Comparison of ENCODE assay signal across 1 cellular context in genomic region chr5:51373880-51374523, GRCh38.
TF ChIP-seq lines count a peak whose summit lies in the region.

No MANE protein-coding gene starts in this region.

TF ChIP-seq in GM23338, 12 proteins besides CTCF, POLR2A, EP300 and RAD21 (continued from another document):
- no peak for TF ChIP-seq ZNF462 (CRISPR knock-in tag; IDR thresholded peaks at IDR 0.05)
- TF ChIP-seq EZH2phosphoT487 (IDR thresholded peaks at IDR 0.05; ENCODE audit: unreplicated experiment): no peak
- TF ChIP-seq REST (IDR thresholded peaks at IDR 0.05; ENCODE audit: unreplicated experiment): no peak
